In the genomic region with DNA sequence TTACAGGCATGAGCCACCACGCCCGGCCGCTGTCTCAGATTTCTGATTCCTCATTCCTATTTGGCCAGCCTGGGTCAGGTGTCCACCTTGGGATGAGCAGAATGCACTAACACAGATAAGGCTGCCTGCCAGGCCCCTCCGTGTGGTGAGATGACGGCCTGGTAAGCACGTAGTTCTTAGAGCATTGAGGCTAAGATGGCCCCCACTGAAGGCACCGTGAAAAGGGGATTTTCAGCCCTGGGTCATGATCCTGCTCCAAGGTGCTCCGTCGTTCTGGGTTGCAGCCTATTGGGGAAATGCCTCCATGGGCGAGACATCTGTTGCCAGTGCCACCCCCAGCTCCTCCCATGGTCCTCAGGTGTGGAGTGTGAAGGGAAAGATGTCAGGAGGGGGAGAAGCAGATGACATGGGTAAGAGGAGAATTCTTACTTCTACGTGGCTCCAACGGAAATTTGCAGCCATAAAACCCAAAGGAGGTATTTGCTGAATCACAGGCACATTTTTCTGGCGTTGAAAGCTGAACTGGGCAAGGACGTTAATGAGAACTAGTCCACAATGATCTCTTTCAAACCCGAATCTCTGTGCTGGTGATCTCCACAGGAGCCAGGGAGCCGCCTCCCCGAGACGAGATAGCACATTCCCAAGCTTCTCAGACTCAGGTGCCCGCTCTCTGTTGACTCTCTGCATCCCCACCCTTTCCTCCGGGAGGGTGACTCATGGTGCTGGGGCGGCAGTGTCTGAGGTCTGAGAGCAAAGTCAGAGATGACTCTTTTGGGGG, we compare ENCODE assay signal across 11 cellular contexts. TPM values are rescaled to one million over a fixed set of nuclear protein-coding genes. Genes with fewer than 3 reads are reported as not detected.
DNase-seq lines count a peak whose midpoint lies in the region; ATAC-seq and TF ChIP-seq lines count a peak whose summit lies in the region.
"Had no signal": no experiment of that assay in that cellular context is flagged by ENCODE, and none has a peak within 500 bp of the region (broad histone marks: within the 10 kb centered on the region; RNA-seq: fewer than 3 reads in every experiment).

No MANE protein-coding gene starts in this region.

- H3K27ac ChIP-seq in MM.1S (ENCODE audit: low read length) (no peak overlapping the region), OCI-LY7 (ENCODE audit: low read depth, low read length, poor library complexity, severe bottlenecking) (no peak overlapping the region)
- H3K27ac ChIP-seq: cardiac muscle cell, VCaP had no signal

- no peak for ATAC-seq in HG03457 (IDR thresholded peaks at IDR 0.05; ENCODE audit: unreplicated experiment)

- no peaks in the 10 kb centered on the region for H3K79me2 ChIP-seq in MM.1S (ENCODE audit: low read length)
- no peaks in the 10 kb centered on the region for H3K79me2 ChIP-seq in OCI-LY7 (ENCODE audit: insufficient read depth, low read depth, low read length)

- no peak for TF ChIP-seq CTCF in MM.1S (IDR thresholded peaks at IDR 0.05; ENCODE audit: low read length)
- no peak for TF ChIP-seq CTCF in OCI-LY7 (conservative IDR thresholded peaks at IDR 0.05; ENCODE audit: low read length)

- no peak overlapping the region for H3K4me3 ChIP-seq in MM.1S (ENCODE audit: low read length)
- H3K4me3 ChIP-seq in OCI-LY7 (ENCODE audit: low read depth, low read length, poor library complexity, severe bottlenecking) = no peak overlapping the region
- H3K4me3 ChIP-seq: cardiac muscle cell had no signal

- no peaks in the 10 kb centered on the region for H3K27me3 ChIP-seq in MM.1S (replicated peaks; ENCODE audit: insufficient read depth, low read length)
- H3K27me3 ChIP-seq: cardiac muscle cell had no signal

- POLR2A ChIA-PET in OCI-LY7 (lab: Charles Lee) = no interaction called here

- no peak overlapping the region for H3K9ac ChIP-seq in MM.1S (ENCODE audit: low read length)

- no peaks in the 10 kb centered on the region for H3F3A ChIP-seq in MM.1S (ENCODE audit: insufficient read depth, low read length)

- H4K20me1 ChIP-seq in MM.1S (ENCODE audit: insufficient read depth, low read length) (no peaks in the 10 kb centered on the region), OCI-LY7 (ENCODE audit: insufficient read depth, low read length) (no peaks in the 10 kb centered on the region)

- H3K36me3 ChIP-seq in MM.1S (replicated peaks; ENCODE audit: insufficient read depth, low read length) (no peaks in the 10 kb centered on the region), OCI-LY7 (ENCODE audit: insufficient read depth, low read length) (no peaks in the 10 kb centered on the region)
- H3K36me3 ChIP-seq: cardiac muscle cell had no signal

- H3K9me2 ChIP-seq in MM.1S (replicated peaks; ENCODE audit: insufficient read depth, low read length) (no peaks in the 10 kb centered on the region), OCI-LY7 (ENCODE audit: insufficient read depth, low read length) (no peaks in the 10 kb centered on the region)

- 0 out of 2 replicates have a peak, but pooled peaks cover 4% of the 10 kb centered on the region for H3K4me1 ChIP-seq in MM.1S (ENCODE audit: low read length)
- no peaks in the 10 kb centered on the region for H3K4me1 ChIP-seq in OCI-LY7 (ENCODE audit: insufficient read depth, low read length, poor library complexity, severe bottlenecking)

- BruUV-seq in OCI-LY7 (replicated peaks; lab: Mats Ljungman, UMichigan) = no TSS peak

- H2AFZ ChIP-seq in MM.1S (ENCODE audit: low read length) = no peak overlapping the region
- H2AFZ ChIP-seq in OCI-LY7 (ENCODE audit: low read length) = no peak overlapping the region

- CTCF ChIA-PET in OCI-LY7 (lab: Charles Lee; ENCODE audit: unreplicated experiment) = no interaction called here

- intact Hi-C loops in OCI-LY7 (cut with micrococcal nuclease; ENCODE audit: unreplicated experiment) = no loop called here

- H3K9me3 ChIP-seq in MM.1S (replicated peaks; ENCODE audit: insufficient read depth, low read length) (no peaks in the 10 kb centered on the region), OCI-LY7 (ENCODE audit: low read length) (no peaks in the 10 kb centered on the region)

- DNase-seq in Daoy (ENCODE audit: low read depth) = peak; percentile 91
- DNase-seq in NCI-H146 (lab: John Stamatoyannopoulos, UW) = peak; percentile 39
- DNase-seq in dedifferentiated amniotic fluid mesenchymal stem cell (ENCODE audit: extremely low spot score) = peak; percentile 21
- peak; percentile 18 for DNase-seq in non-pigmented ciliary epithelial cell (ENCODE audit: low read depth)
- DNase-seq in MM.1S = no peak
- DNase-seq in OCI-LY7 (ENCODE audit: low spot score) = no peak
- no peak for DNase-seq in NCI-H1417 treated with DMSO at 0.1 percent for 48 hours (lab: John Stamatoyannopoulos, UW)
- DNase-seq: NCI-H1417 had no signal

- H3K4me2 ChIP-seq in MM.1S (ENCODE audit: low read depth, low read length) = no peak overlapping the region
- H3K4me2 ChIP-seq in OCI-LY7 (ENCODE audit: low read length) = no peak overlapping the region

RNA-seq across cellular contexts. Expression of gene BMP6, which starts 34.0 kb away (rescaled TPM):
- total RNA-seq in Daoy (2014; rRNA removed; shearing (Covaris generic)) = 0.34 and 0.80 TPM in 2 replicates
- 0.10 and 0.38 TPM in 2 replicates for total RNA-seq in OCI-LY7 (2014; rRNA removed; shearing (Covaris generic))
- 0.94 and 1.1 TPM in 2 replicates for total RNA-seq in OCI-LY7 (2022)

Comparison
In these comparisons a context has a peak if more than half of its experiments do, and no peak if none do; other contexts are left out.
1. DNase-seq: peak in Daoy (single experiment), NCI-H146 (single experiment), dedifferentiated amniotic fluid mesenchymal stem cell (single experiment) and non-pigmented ciliary epithelial cell (single experiment); none in MM.1S (single experiment), OCI-LY7 (single experiment) and NCI-H1417 treated with DMSO at 0.1 percent for 48 hours (single experiment).